ENCODE assay signal across 21 cellular contexts in the genomic region with DNA sequence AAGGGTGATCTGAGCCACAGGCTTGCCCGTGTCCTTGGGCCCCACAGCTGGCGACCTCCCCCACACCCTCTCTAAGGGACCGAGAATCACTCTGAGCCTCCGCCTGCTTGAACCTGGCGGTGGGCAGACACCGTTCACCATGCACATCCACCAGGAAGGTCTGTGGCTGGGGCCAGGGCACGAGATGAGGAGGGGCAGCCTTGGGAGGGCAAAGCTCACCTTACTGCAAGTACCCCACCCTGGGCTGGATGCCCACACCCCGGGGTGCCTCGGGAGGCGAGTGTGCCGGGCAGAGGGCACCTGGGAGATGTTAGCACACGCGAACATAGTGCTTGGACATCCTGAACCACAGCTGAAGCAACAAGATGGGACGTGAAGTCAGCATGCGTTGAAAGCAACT.
DNase-seq lines count a peak whose midpoint lies in the region; ATAC-seq and TF ChIP-seq lines count a peak whose summit lies in the region.
"Had no signal": no experiment of that assay in that cellular context is flagged by ENCODE, and none has a peak within 500 bp of the region (broad histone marks: within the 10 kb centered on the region; RNA-seq: fewer than 3 reads in every experiment).

No MANE protein-coding gene starts in this region.

- H4K20me1 ChIP-seq in PC-9 (ENCODE audit: insufficient read depth), result peaks cover 21% of the 10 kb centered on the region

- H3K36me3 Mint-ChIP-seq in central memory CD8-positive, alpha-beta T cell (ENCODE audit: insufficient read depth), result peaks cover 8% of the 10 kb centered on the region

- ATAC-seq in right cardiac atrium (no peak), left ventricle myocardium superior (no peak), GM21576 (IDR thresholded peaks at IDR 0.05; ENCODE audit: unreplicated experiment) (no peak)
- ATAC-seq in central memory CD8-positive, alpha-beta T cell (replicated peaks; ENCODE audit: extremely low read depth, poor library complexity, severe bottlenecking), result no peak
- ATAC-seq: PC-3, Right ventricle myocardium inferior had no signal

- peaks cover 25% of the 10 kb centered on the region for H3F3A ChIP-seq in PC-9 (ENCODE audit: insufficient read depth, low read depth)

- H3K4me3 ChIP-seq in right cardiac atrium (ENCODE audit: low read length), result no peak overlapping the region
- no peak overlapping the region for H3K4me3 ChIP-seq in PC-9
- H3K4me3 ChIP-seq: BLaER1 treated with 17β-estradiol and CSF1 and Interleukin-3, amounts not matched to agents 10 nM and 100 nM; MG63; SK-N-MC had no signal

- H2AFZ ChIP-seq in PC-9, result no peak overlapping the region

- H3K4me1 ChIP-seq in right cardiac atrium (ENCODE audit: control insufficient read depth, insufficient read depth, low read length) (peaks cover 8% of the 10 kb centered on the region), PC-9 (replicated peaks; ENCODE audit: insufficient read depth) (peaks cover 40% of the 10 kb centered on the region)
- H3K4me1 ChIP-seq: Caco-2 had no signal

- intact Hi-C loops in right cardiac atrium (cut with DNase I), result no loop called here
- intact Hi-C loops in left ventricle myocardium superior (cut with micrococcal nuclease), result no loop called here
- intact Hi-C loops in PC-9 (cut with micrococcal nuclease; ENCODE audit: unreplicated experiment), result no loop called here

- H3K4me3 Mint-ChIP-seq in central memory CD8-positive, alpha-beta T cell, result no peak overlapping the region

- H3K27ac ChIP-seq in right cardiac atrium (ENCODE audit: low read length) (no peak overlapping the region), PC-9 (peak overlapping the region; percentile 69; the same call in 1 of the 2 replicates)
- H3K27ac ChIP-seq: BLaER1 treated with 17β-estradiol and CSF1 and Interleukin-3, amounts not matched to agents 10 nM and 100 nM; KMS-11; SK-N-MC had no signal

- POLR2A ChIA-PET in PC-9 (lab: Charles Lee; ENCODE audit: unreplicated experiment), result no interaction called here

- peak in 2 of 3 donors; percentile 30 to 40 for DNase-seq in right cardiac atrium
- DNase-seq in left ventricle myocardium superior, result no peak
- DNase-seq in PC-9, result no peak
- DNase-seq in central memory CD8-positive, alpha-beta T cell (ENCODE audit: low spot score in 2 of 2), result no peak
- no peak for DNase-seq in activated gamma-delta T cell treated with Interleukin-2 at 50 U/mL for 16 hours
- DNase-seq in A172 (ENCODE audit: low spot score), result no peak
- no peak for DNase-seq in OCI-M2 (lab: John Stamatoyannopoulos, UW; ENCODE audit: unreplicated experiment)
- DNase-seq: Caco-2, DMS79, MG63, NCI-H1092 treated with DMSO at 0.1 percent for 48 hours, NCI-H1694, NCI-H2107, NCI-H345, NCI-H526 treated with DMSO at 0.1 percent for 48 hours, PC-3 had no signal

- peak overlapping the region; percentile 35 for H3K27ac Mint-ChIP-seq in central memory CD8-positive, alpha-beta T cell (ENCODE audit: low read depth)

- H3K36me3 ChIP-seq in PC-9 (ENCODE audit: low read depth), result no peaks in the 10 kb centered on the region

- H3K27me3 Mint-ChIP-seq in central memory CD8-positive, alpha-beta T cell, result no peaks in the 10 kb centered on the region

- no TSS peak for BruUV-seq in PC-9 (replicated peaks; lab: Mats Ljungman, UMichigan)

- H3K9me3 ChIP-seq in right cardiac atrium (ENCODE audit: control insufficient read depth, low read length) (no peaks in the 10 kb centered on the region), PC-9 (ENCODE audit: insufficient read depth, low read depth) (peaks cover 10% of the 10 kb centered on the region; the same call in 1 of the 2 replicates)

- H3K27me3 ChIP-seq in right cardiac atrium (ENCODE audit: control insufficient read depth, insufficient read depth), result no peaks in the 10 kb centered on the region
- no peaks in the 10 kb centered on the region for H3K27me3 ChIP-seq in PC-9 (ENCODE audit: insufficient read depth, low read depth)
- H3K27me3 ChIP-seq: BLaER1 treated with 17β-estradiol and CSF1 and Interleukin-3, amounts not matched to agents 10 nM and 100 nM; MG63 had no signal

- CTCF ChIA-PET in PC-9 (lab: Charles Lee), result interaction anchor here (0.5 kb wide), 1 partner anchor 300 kb away, joined by 13 read pairs; no protein-coding TSS in a partner anchor

- peak overlapping the region; percentile 67 for H3K4me2 ChIP-seq in PC-9
- H3K4me2 ChIP-seq: BLaER1 treated with 17β-estradiol and CSF1 and Interleukin-3, amounts not matched to agents 10 nM and 100 nM; KMS-11 had no signal

- WGBS in right cardiac atrium, result 92% methylated on average over 15 of the region's 15 CpGs

- H3K9me2 ChIP-seq in PC-9 (ENCODE audit: insufficient read depth), result no peaks in the 10 kb centered on the region

- TF ChIP-seq CTCF in PC-9 (conservative IDR thresholded peaks at IDR 0.05), result no peak

- H3K9me3 Mint-ChIP-seq in central memory CD8-positive, alpha-beta T cell, result no peaks in the 10 kb centered on the region

- no peaks in the 10 kb centered on the region for H3K79me2 ChIP-seq in PC-9 (ENCODE audit: low read depth)

- H3K4me1 Mint-ChIP-seq in central memory CD8-positive, alpha-beta T cell, result peaks cover 41% of the 10 kb centered on the region

Comparison
In these comparisons a context has a peak if more than half of its experiments do, and no peak if none do; other contexts are left out.
1. DNase-seq: peak in right cardiac atrium (2 of 3); none in left ventricle myocardium superior (single experiment), PC-9 (0 of 2), central memory CD8-positive, alpha-beta T cell (0 of 2), activated gamma-delta T cell treated with Interleukin-2 at 50 U/mL for 16 hours (single experiment), A172 (single experiment) and OCI-M2 (single experiment).